ENCODE assay signal across 8 cellular contexts in genomic region chr1:41241748-41242644, GRCh38. TPM values are rescaled to one million over a fixed set of nuclear protein-coding genes. Genes with fewer than 3 reads are reported as not detected.
DNase-seq lines count a peak whose midpoint lies in the region; ATAC-seq and TF ChIP-seq lines count a peak whose summit lies in the region.

Gene SCMH1 (minus strand): TSS chr1:41242306. CDS start chr1:41186133, 56,173 bp downstream.

- TF ChIP-seq CTCF in RWPE1 (conservative IDR thresholded peaks at IDR 0.05; ENCODE audit: low read depth) (no peak), parathyroid adenoma (IDR thresholded peaks at IDR 0.05) (no peak), upper lobe of right lung (IDR thresholded peaks at IDR 0.05) (no peak)

- H3K27ac Mint-ChIP-seq in activated naive CD4-positive, alpha-beta T cell treated with anti-CD3 and anti-CD28 coated beads for 36 hours = peak within 1 kb of the TSS; percentile 74

- peak within 1 kb of the TSS; percentile 94 for H3K27ac ChIP-seq in RWPE1
- H3K27ac ChIP-seq in parathyroid adenoma = peak within 1 kb of the TSS; percentile 77
- peak within 1 kb of the TSS; percentile 90 for H3K27ac ChIP-seq in upper lobe of right lung

- no peaks in the 10 kb centered on the region for H3K9me3 Mint-ChIP-seq in activated naive CD4-positive, alpha-beta T cell treated with anti-CD3 and anti-CD28 coated beads for 36 hours

- peak within 1 kb of the TSS; percentile 84 for H3K4me2 ChIP-seq in parathyroid adenoma (ENCODE audit: low read length)

- no peaks in the 10 kb centered on the region for H3K9me3 ChIP-seq in parathyroid adenoma (ENCODE audit: control insufficient read depth, low read length)
- no peaks in the 10 kb centered on the region for H3K9me3 ChIP-seq in upper lobe of right lung

- peak within 1 kb of the TSS; percentile 64 for H3K4me3 ChIP-seq in parathyroid adenoma (ENCODE audit: low read depth, low read length)
- H3K4me3 ChIP-seq in upper lobe of right lung = peak within 1 kb of the TSS; percentile 68

- H3K36me3 Mint-ChIP-seq in activated naive CD4-positive, alpha-beta T cell treated with anti-CD3 and anti-CD28 coated beads for 36 hours (ENCODE audit: low read depth) = peaks cover 2% of the 10 kb centered on the region

- DNase-seq in CD1c-positive myeloid dendritic cell (ENCODE audit: extremely low spot score) = peak; percentile 53
- DNase-seq in HPDE6-E6E7 (ENCODE audit: extremely low spot score) = peak; percentile 43
- peak; percentile 57 for DNase-seq in RWPE1 (ENCODE audit: low spot score)
- DNase-seq in activated naive CD4-positive, alpha-beta T cell treated with anti-CD3 and anti-CD28 coated beads for 36 hours = peak; percentile 54
- DNase-seq in Right ventricle myocardium superior = peak; percentile 64
- peak; percentile 82 for DNase-seq in upper lobe of right lung

- H3K27me3 ChIP-seq in parathyroid adenoma (ENCODE audit: control insufficient read depth, insufficient read depth, low read length) (no peaks in the 10 kb centered on the region), upper lobe of right lung (no peaks in the 10 kb centered on the region)

- ATAC-seq in GM19397 (IDR thresholded peaks at IDR 0.05; ENCODE audit: unreplicated experiment) (peak; percentile 39), Right ventricle myocardium superior (ENCODE audit: poor library complexity) (peak; percentile 63), upper lobe of right lung (peak; percentile 82)

- H3K27me3 Mint-ChIP-seq in activated naive CD4-positive, alpha-beta T cell treated with anti-CD3 and anti-CD28 coated beads for 36 hours (ENCODE audit: low read depth) = no peaks in the 10 kb centered on the region

- CTCF ChIA-PET in RWPE1 (lab: Yijun Ruan, JAX) = no interaction called here
- CTCF ChIA-PET in activated naive CD4-positive, alpha-beta T cell treated with anti-CD3 and anti-CD28 coated beads for 36 hours (lab: Charles Lee) = no interaction called here

- peak within 1 kb of the TSS; percentile 78 for H3K4me3 Mint-ChIP-seq in activated naive CD4-positive, alpha-beta T cell treated with anti-CD3 and anti-CD28 coated beads for 36 hours

- H3K79me2 ChIP-seq in parathyroid adenoma = no peaks in the 10 kb centered on the region

- intact Hi-C loops in activated naive CD4-positive, alpha-beta T cell treated with anti-CD3 and anti-CD28 coated beads for 36 hours (cut with micrococcal nuclease) = loop anchor here (1.0 to 10.0 kb wide), 3 partner anchors 239 to 377 kb away; partner anchors contain the start of gene CITED4
- intact Hi-C loops in Right ventricle myocardium superior (cut with DNase I) = no loop called here
- intact Hi-C loops in upper lobe of right lung (cut with DNase I) = no loop called here

- peak within 1 kb of the TSS; percentile 95 for H2AFZ ChIP-seq in parathyroid adenoma

- peak within 1 kb of the TSS; percentile 28 for H3K9ac ChIP-seq in parathyroid adenoma

- POLR2A ChIA-PET in RWPE1 (lab: Yijun Ruan, JAX; ENCODE audit: low non-redundant PET) = no interaction called here

- H3K4me1 ChIP-seq in parathyroid adenoma (no peaks in the 10 kb centered on the region), upper lobe of right lung (peaks cover 14% of the 10 kb centered on the region)

- H3K4me1 Mint-ChIP-seq in activated naive CD4-positive, alpha-beta T cell treated with anti-CD3 and anti-CD28 coated beads for 36 hours (ENCODE audit: low read depth) = peaks cover 18% of the 10 kb centered on the region

- H3K36me3 ChIP-seq in parathyroid adenoma (ENCODE audit: control insufficient read depth, insufficient read depth, low read length) = no peaks in the 10 kb centered on the region
- no peaks in the 10 kb centered on the region for H3K36me3 ChIP-seq in upper lobe of right lung

RNA-seq across cellular contexts. Expression of gene SCMH1, which starts in this region (rescaled TPM):
- 10 to 100 TPM; 17.8 to 20.7 TPM for total RNA-seq in activated naive CD4-positive, alpha-beta T cell treated with anti-CD3 and anti-CD28 coated beads for 36 hours
- total RNA-seq in Right ventricle myocardium superior (38.0 TPM), upper lobe of right lung (37.2 TPM)

Comparison
In these comparisons a context has a peak if more than half of its experiments do, and no peak if none do; other contexts are left out.
1. Peak in every context shown above with its lines: DNase-seq, ATAC-seq, H3K4me3 ChIP-seq and H3K27ac ChIP-seq.